In the genomic region with DNA sequence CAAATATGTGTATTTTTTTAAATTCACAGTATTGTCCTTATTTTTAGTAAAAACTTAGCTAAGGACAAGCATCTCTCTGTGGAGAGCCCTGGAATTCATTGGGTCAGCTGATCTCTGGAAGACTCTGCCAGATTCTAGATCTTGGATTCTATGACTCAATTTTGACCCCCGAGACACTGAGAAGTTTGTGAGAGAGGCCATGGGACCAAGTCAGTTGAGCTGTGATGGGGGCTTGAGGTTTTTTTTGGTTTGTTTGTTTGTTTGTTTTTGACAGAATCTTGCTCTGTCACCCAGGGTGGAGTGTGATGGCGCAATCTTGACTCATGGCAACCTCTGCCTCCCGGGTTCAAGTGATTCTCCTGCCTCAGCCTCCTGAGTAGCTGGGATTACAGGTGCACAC, we compare ENCODE assay signal across 21 cellular contexts. TPM values are rescaled to one million over a fixed set of nuclear protein-coding genes. Genes with fewer than 3 reads are reported as not detected.
DNase-seq lines count a peak whose midpoint lies in the region; ATAC-seq, FAIRE-seq and TF ChIP-seq lines count a peak whose summit lies in the region.
"Had no signal": no experiment of that assay in that cellular context is flagged by ENCODE, and none has a peak within 500 bp of the region (broad histone marks: within the 10 kb centered on the region; RNA-seq: fewer than 3 reads in every experiment).

No MANE protein-coding gene starts in this region.

- TF ChIP-seq EP300 in gastroesophageal sphincter (IDR thresholded peaks at IDR 0.05) = no peak
- TF ChIP-seq EP300 in suprapubic skin (IDR thresholded peaks at IDR 0.05) = no peak

- no peak for ATAC-seq in gastroesophageal sphincter
- ATAC-seq: activated CD4-positive, alpha-beta T cell treated with anti-CD3 and anti-CD28 coated beads for 36 hours; heart left ventricle had no signal

- no peak for FAIRE-seq in astrocyte (lab: Jason Lieb, UNC)
- FAIRE-seq: kidney had no signal

- POLR2A ChIA-PET in A673 (lab: Charles Lee; ENCODE audit: low non-redundant PET) = no interaction called here

- H3K27ac Mint-ChIP-seq in astrocyte (ENCODE audit: unreplicated experiment) = peak overlapping the region; percentile 20
- H3K27ac Mint-ChIP-seq in activated naive CD4-positive, alpha-beta T cell treated with anti-CD3 and anti-CD28 coated beads, Interleukin-2, amount 10 ng/mL, durations not matched to agents 7 days and 5 days = no peak overlapping the region
- H3K27ac Mint-ChIP-seq: activated CD4-positive, alpha-beta T cell treated with anti-CD3 and anti-CD28 coated beads for 36 hours; activated naive CD8-positive, alpha-beta T cell treated with anti-CD3 and anti-CD28 coated beads for 36 hours had no signal

- H3K27ac ChIP-seq in astrocyte (ENCODE audit: low read depth, low read length) (no peak overlapping the region), gastroesophageal sphincter (peak overlapping the region; percentile 94 to 98 (median 95)), suprapubic skin (peak overlapping the region; percentile 74), A673 (ENCODE audit: low read depth, low read length, poor library complexity, severe bottlenecking) (no peak overlapping the region)

- H3K4me3 Mint-ChIP-seq in astrocyte (ENCODE audit: unreplicated experiment) = no peak overlapping the region
- H3K4me3 Mint-ChIP-seq in activated naive CD4-positive, alpha-beta T cell treated with anti-CD3 and anti-CD28 coated beads, Interleukin-2, amount 10 ng/mL, durations not matched to agents 7 days and 5 days = no peak overlapping the region
- H3K4me3 Mint-ChIP-seq: activated CD4-positive, alpha-beta T cell treated with anti-CD3 and anti-CD28 coated beads for 36 hours; activated naive CD8-positive, alpha-beta T cell treated with anti-CD3 and anti-CD28 coated beads for 36 hours had no signal

- CTCF ChIA-PET in A673 (lab: Charles Lee) = no interaction called here
- CTCF ChIA-PET in activated naive CD4-positive, alpha-beta T cell treated with anti-CD3 and anti-CD28 coated beads, Interleukin-2, amount 10 ng/mL, durations not matched to agents 7 days and 5 days (lab: Charles Lee) = no interaction called here

- peaks cover 36% of the 10 kb centered on the region for H3K4me1 Mint-ChIP-seq in astrocyte (ENCODE audit: low read depth, unreplicated experiment)
- H3K4me1 Mint-ChIP-seq in activated naive CD4-positive, alpha-beta T cell treated with anti-CD3 and anti-CD28 coated beads, Interleukin-2, amount 10 ng/mL, durations not matched to agents 7 days and 5 days = peaks cover 4% of the 10 kb centered on the region
- H3K4me1 Mint-ChIP-seq: activated CD4-positive, alpha-beta T cell treated with anti-CD3 and anti-CD28 coated beads for 36 hours had no signal

- TF ChIP-seq CTCF in astrocyte (IDR thresholded peaks at IDR 0.05; ENCODE audit: insufficient read depth, low read depth, low read length) (no peak), gastroesophageal sphincter (IDR thresholded peaks at IDR 0.05) (no peak), suprapubic skin (IDR thresholded peaks at IDR 0.05) (no peak), A673 (conservative IDR thresholded peaks at IDR 0.05; ENCODE audit: low read depth, low read length) (no peak)

- H3K36me3 Mint-ChIP-seq in astrocyte (ENCODE audit: low read depth, unreplicated experiment) = peaks cover 27% of the 10 kb centered on the region
- no peaks in the 10 kb centered on the region for H3K36me3 Mint-ChIP-seq in activated naive CD4-positive, alpha-beta T cell treated with anti-CD3 and anti-CD28 coated beads, Interleukin-2, amount 10 ng/mL, durations not matched to agents 7 days and 5 days
- H3K36me3 Mint-ChIP-seq: activated naive CD8-positive, alpha-beta T cell treated with anti-CD3 and anti-CD28 coated beads for 36 hours had no signal

- WGBS in gastroesophageal sphincter (ENCODE audit: low coverage in 1 of 2), 2 donors = 57 to 73% methylated on average over 3 of the region's 3 CpGs
- WGBS in suprapubic skin = 59% methylated on average over 3 of the region's 3 CpGs

- no peaks in the 10 kb centered on the region for H3K9me3 ChIP-seq in astrocyte (ENCODE audit: insufficient read depth, low read depth, low read length)
- H3K9me3 ChIP-seq in gastroesophageal sphincter = no peaks in the 10 kb centered on the region
- no peaks in the 10 kb centered on the region for H3K9me3 ChIP-seq in suprapubic skin
- no peaks in the 10 kb centered on the region for H3K9me3 ChIP-seq in A673 (ENCODE audit: low read depth, low read length, poor library complexity, severe bottlenecking)
- H3K9me3 ChIP-seq: heart left ventricle had no signal

- no TSS peak for BruUV-seq in A673 (replicated peaks; lab: Mats Ljungman, UMichigan)

- H4K20me1 ChIP-seq in astrocyte (ENCODE audit: insufficient read depth, low read length) = no peaks in the 10 kb centered on the region

- H3K27me3 ChIP-seq in astrocyte (ENCODE audit: insufficient read depth, low read length) = no peaks in the 10 kb centered on the region
- no peaks in the 10 kb centered on the region for H3K27me3 ChIP-seq in gastroesophageal sphincter
- H3K27me3 ChIP-seq in suprapubic skin = no peaks in the 10 kb centered on the region
- H3K27me3 ChIP-seq in A673 (replicated peaks; ENCODE audit: insufficient read depth, low read depth, low read length, poor library complexity) = no peaks in the 10 kb centered on the region
- H3K27me3 ChIP-seq: heart left ventricle had no signal

- H3K4me2 ChIP-seq in astrocyte (ENCODE audit: low read length) = no peak overlapping the region

- peaks cover 9% of the 10 kb centered on the region for H3K27me3 Mint-ChIP-seq in astrocyte (ENCODE audit: low read depth, unreplicated experiment)
- H3K27me3 Mint-ChIP-seq in activated naive CD4-positive, alpha-beta T cell treated with anti-CD3 and anti-CD28 coated beads, Interleukin-2, amount 10 ng/mL, durations not matched to agents 7 days and 5 days = peaks cover 42% of the 10 kb centered on the region
- H3K27me3 Mint-ChIP-seq: activated CD4-positive, alpha-beta T cell treated with anti-CD3 and anti-CD28 coated beads for 36 hours; activated naive CD8-positive, alpha-beta T cell treated with anti-CD3 and anti-CD28 coated beads for 36 hours had no signal

- no peaks in the 10 kb centered on the region for H3K79me2 ChIP-seq in astrocyte (ENCODE audit: insufficient read depth, low read length)

- no peak overlapping the region for H2AFZ ChIP-seq in astrocyte (ENCODE audit: low read depth, low read length)

- H3K9ac ChIP-seq in astrocyte (ENCODE audit: low read length) = no peak overlapping the region

- peak; percentile 66 for DNase-seq in EL
- DNase-seq in astrocyte (ENCODE audit: low read depth) = peak; percentile 39
- DNase-seq in suprapubic skin (ENCODE audit: low spot score in 2 of 2) = no peak
- no peak for DNase-seq in A673 (ENCODE audit: low spot score)
- DNase-seq in OCI-M1 (lab: John Stamatoyannopoulos, UW) = no peak
- no peak for DNase-seq in DMS79 treated with DMSO at 0.1 percent for 48 hours (lab: John Stamatoyannopoulos, UW)
- no peak for DNase-seq in activated naive CD4-positive, alpha-beta T cell treated with anti-CD3 and anti-CD28 coated beads, Interleukin-2, amount 10 ng/mL, durations not matched to agents 7 days and 5 days
- DNase-seq: activated CD4-positive, alpha-beta T cell treated with anti-CD3 and anti-CD28 coated beads for 36 hours; activated naive CD8-positive, alpha-beta T cell treated with anti-CD3 and anti-CD28 coated beads for 36 hours; DMS153; Karpas-422; kidney; midbrain; NCI-H1417 treated with DMSO at 0.1 percent for 48 hours; NCI-H226; NK-92 treated with Interleukin-12 subunit alpha and Interleukin-12 subunit beta, amount 100 ng/mL, for 24 hours; SIG-M5; stimulated activated CD4-positive, alpha-beta T cell treated with anti-CD3 and anti-CD28 coated beads, Interleukin-4, amount 100 ng/mL, for 24 hours; T-helper 9 cell had no signal

- TF ChIP-seq POLR2A in gastroesophageal sphincter (IDR thresholded peaks at IDR 0.05) = no peak
- TF ChIP-seq POLR2A in suprapubic skin (IDR thresholded peaks at IDR 0.05) = no peak

- H3K4me3 ChIP-seq in astrocyte (ENCODE audit: insufficient read depth, low read depth, low read length) = no peak overlapping the region
- no peak overlapping the region for H3K4me3 ChIP-seq in gastroesophageal sphincter
- no peak overlapping the region for H3K4me3 ChIP-seq in suprapubic skin
- no peak overlapping the region for H3K4me3 ChIP-seq in A673 (ENCODE audit: low read depth, low read length, poor library complexity, severe bottlenecking)
- H3K4me3 ChIP-seq: heart left ventricle had no signal

- H3K4me1 ChIP-seq in astrocyte (ENCODE audit: insufficient read depth, low read length) = peaks cover 34% of the 10 kb centered on the region
- peaks cover 43 to 99% (median 67%) of the 10 kb centered on the region in 3 donors for H3K4me1 ChIP-seq in gastroesophageal sphincter
- peaks cover 28% of the 10 kb centered on the region for H3K4me1 ChIP-seq in suprapubic skin
- H3K4me1 ChIP-seq in A673 (ENCODE audit: insufficient read depth, low read length, poor library complexity, severe bottlenecking) = no peaks in the 10 kb centered on the region

- H3K36me3 ChIP-seq in astrocyte (ENCODE audit: insufficient read depth, low read length) = no peaks in the 10 kb centered on the region
- H3K36me3 ChIP-seq in gastroesophageal sphincter = peaks cover 0 to 30% of the 10 kb centered on the region in 2 donors
- no peaks in the 10 kb centered on the region for H3K36me3 ChIP-seq in suprapubic skin
- no peaks in the 10 kb centered on the region for H3K36me3 ChIP-seq in A673 (ENCODE audit: insufficient read depth, low read length, poor library complexity, severe bottlenecking)

- intact Hi-C loops in A673 (cut with micrococcal nuclease; ENCODE audit: unreplicated experiment) = no loop called here

- H3K9me3 Mint-ChIP-seq in astrocyte (ENCODE audit: unreplicated experiment) = peaks cover 3% of the 10 kb centered on the region
- H3K9me3 Mint-ChIP-seq in activated naive CD4-positive, alpha-beta T cell treated with anti-CD3 and anti-CD28 coated beads, Interleukin-2, amount 10 ng/mL, durations not matched to agents 7 days and 5 days = no peaks in the 10 kb centered on the region
- H3K9me3 Mint-ChIP-seq: activated naive CD8-positive, alpha-beta T cell treated with anti-CD3 and anti-CD28 coated beads for 36 hours had no signal

RNA-seq across cellular contexts. Expression of a gene that starts 13.5 kb away (rescaled TPM):
- 9.8 and 10.1 TPM in 2 replicates for total RNA-seq in astrocyte
- total RNA-seq in gastroesophageal sphincter = 10 to 100 TPM; 18.9 to 35.8 (median 29.3) TPM
- 10 to 100 TPM in 1 of 4 donors, 1 to 10 TPM in 3; 5.3 to 19.4 (median 6.7) TPM for total RNA-seq in suprapubic skin
- total RNA-seq in A673 (2021) = 1.2 and 2.6 TPM in 2 replicates
- total RNA-seq: activated naive CD8-positive, alpha-beta T cell treated with anti-CD3 and anti-CD28 coated beads for 36 hours had no signal

RNA-seq across cellular contexts. Expression of a gene that starts 44.1 kb away (rescaled TPM):
- total RNA-seq in astrocyte (13.2 and 14.9 TPM in 2 replicates), gastroesophageal sphincter (1,000 to 10,000 TPM; 1,267 to 1,570 (median 1,475) TPM), suprapubic skin (10 to 100 TPM; 13.0 to 29.9 (median 18.1) TPM), A673 (2021) (0.20 TPM in 1 of 2 replicates, not detected in the other)
- total RNA-seq: activated CD4-positive, alpha-beta T cell treated with anti-CD3 and anti-CD28 coated beads for 36 hours; activated naive CD8-positive, alpha-beta T cell treated with anti-CD3 and anti-CD28 coated beads for 36 hours had no signal

RNA-seq across cellular contexts. Expression of a gene that starts 53.1 kb away (rescaled TPM):
- total RNA-seq in astrocyte (130 and 139 TPM in 2 replicates), gastroesophageal sphincter (10 to 100 TPM; 37.8 to 40.9 (median 38.5) TPM), suprapubic skin (10 to 100 TPM; 18.8 to 24.8 (median 21.3) TPM), A673 (2021) (111 and 112 TPM in 2 replicates)

Comparison
In these comparisons a context has a peak if more than half of its experiments do, and no peak if none do; other contexts are left out.
1. DNase-seq: peak in EL (single experiment) and astrocyte (single experiment); none in suprapubic skin (0 of 2), A673 (single experiment), OCI-M1 (single experiment), DMS79 treated with DMSO at 0.1 percent for 48 hours (single experiment) and activated naive CD4-positive, alpha-beta T cell treated with anti-CD3 and anti-CD28 coated beads, Interleukin-2, amount 10 ng/mL, durations not matched to agents 7 days and 5 days (single experiment).
2. H3K27ac ChIP-seq: peak in gastroesophageal sphincter (4 of 4) and suprapubic skin (single experiment); none in astrocyte (single experiment) and A673 (single experiment).
3. RNA of a gene that starts 44.1 kb away (total RNA-seq): 1,267 to 1,570 TPM in gastroesophageal sphincter; 13.0 to 29.9 TPM in suprapubic skin, 13.2 to 14.9 TPM in astrocyte and 0.20 TPM in A673; every median in the first group is over 10 times any median in the second.